Comparison of ENCODE assay signal across 23 cellular contexts in the genomic region with DNA sequence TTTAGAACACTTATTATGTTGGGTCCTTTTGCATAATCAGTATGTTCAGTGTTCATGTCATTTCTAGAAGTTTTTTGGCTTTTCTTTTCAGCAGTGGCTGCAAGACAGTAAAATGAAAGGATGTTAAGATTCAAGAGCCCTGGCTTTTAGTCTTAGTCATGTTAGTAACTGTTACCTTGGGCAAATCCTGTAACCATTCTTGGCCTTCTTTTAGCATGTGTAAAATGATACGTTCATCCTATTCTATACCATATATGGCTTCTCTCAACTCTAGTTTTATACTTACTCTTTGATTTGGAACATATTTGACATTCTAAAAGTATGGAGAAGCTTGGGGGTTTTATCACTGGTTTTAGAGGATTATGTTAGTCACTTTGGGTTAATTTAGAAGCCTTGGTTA.
"Had no signal": no experiment of that assay in that cellular context is flagged by ENCODE, and none has a peak within 500 bp of the region (broad histone marks: within the 10 kb centered on the region; RNA-seq: fewer than 3 reads in every experiment).

No MANE protein-coding gene starts in this region.

- H3K36me3 ChIP-seq: ascending aorta, right atrium auricular region, vagina had no signal

- H3K27me3 Mint-ChIP-seq: activated CD4-positive, alpha-beta T cell treated with anti-CD3 and anti-CD28 coated beads, Interleukin-2, amount 10 ng/mL, durations not matched to agents 7 days and 5 days; natural killer cell treated with Interleukin-12 subunit alpha and Interleukin-12 subunit beta and Interleukin-15 and Interleukin-18, amount 100 ng/mL, for 72 hours; progenitor cell of endocrine pancreas had no signal

- H3K9me3 Mint-ChIP-seq: activated T-helper 1 cell treated with anti-CD3 and anti-CD28 coated beads, Interleukin-12 subunit alpha, Interleukin-12 subunit beta, Interleukin-2, Interleukin-4 antibody, amounts not matched to agents 30 ng/mL and 10 ng/mL and 1 ng/mL, durations not matched to agents 14 hours and 24 hours and 36 hours; natural killer cell treated with Interleukin-12 subunit alpha and Interleukin-12 subunit beta and Interleukin-15 and Interleukin-18, amount 100 ng/mL, for 72 hours had no signal

- H3K27me3 ChIP-seq: ascending aorta, dorsolateral prefrontal cortex, right atrium auricular region, tibial nerve, vagina had no signal

- H3K4me1 ChIP-seq: ascending aorta had no signal

- H3K4me3 ChIP-seq: ascending aorta, dorsolateral prefrontal cortex, right atrium auricular region, tibial nerve, vagina had no signal

- H3K9me3 ChIP-seq: ascending aorta, right atrium auricular region, tibial nerve, vagina had no signal

- FAIRE-seq: TTC549 had no signal

- ATAC-seq: left ventricle myocardium superior; natural killer cell treated with Interleukin-12 subunit alpha and Interleukin-12 subunit beta and Interleukin-15 and Interleukin-18, amount 100 ng/mL, for 72 hours; WTC11 had no signal

- DNase-seq: activated CD4-positive, alpha-beta T cell treated with anti-CD3 and anti-CD28 coated beads, Interleukin-2, amount 10 ng/mL, durations not matched to agents 7 days and 5 days; activated CD8-positive, alpha-beta memory T cell treated with anti-CD3 and anti-CD28 coated beads for 24 hours; activated naive CD4-positive, alpha-beta T cell treated with Interleukin-2 at 50 U/mL for 16 hours; dorsolateral prefrontal cortex; glutamatergic neuron; hypothalamus; kidney glomerular epithelial cell; left ventricle myocardium superior; mesendoderm; nucleus accumbens; stimulated activated CD4-positive, alpha-beta T cell treated with anti-CD3 and anti-CD28 coated beads, Interleukin-4, amount 100 ng/mL, for 4 hours; stimulated activated CD8-positive, alpha-beta memory T cell treated with anti-CD3 and anti-CD28 coated beads, Interleukin-4, amount 100 ng/mL, for 48 hours; stimulated activated naive CD4-positive, alpha-beta T cell treated with Interleukin-2 at 50 U/mL for 16 hours; substantia nigra had no signal

- H3K27ac Mint-ChIP-seq: activated CD4-positive, alpha-beta T cell treated with anti-CD3 and anti-CD28 coated beads, Interleukin-2, amount 10 ng/mL, durations not matched to agents 7 days and 5 days; activated T-helper 1 cell treated with anti-CD3 and anti-CD28 coated beads, Interleukin-12 subunit alpha, Interleukin-12 subunit beta, Interleukin-2, Interleukin-4 antibody, amounts not matched to agents 30 ng/mL and 10 ng/mL and 1 ng/mL, durations not matched to agents 14 hours and 24 hours and 36 hours; progenitor cell of endocrine pancreas had no signal

- H3K4me3 Mint-ChIP-seq: activated CD4-positive, alpha-beta T cell treated with anti-CD3 and anti-CD28 coated beads, Interleukin-2, amount 10 ng/mL, durations not matched to agents 7 days and 5 days; activated T-helper 1 cell treated with anti-CD3 and anti-CD28 coated beads, Interleukin-12 subunit alpha, Interleukin-12 subunit beta, Interleukin-2, Interleukin-4 antibody, amounts not matched to agents 30 ng/mL and 10 ng/mL and 1 ng/mL, durations not matched to agents 14 hours and 24 hours and 36 hours; natural killer cell treated with Interleukin-12 subunit alpha and Interleukin-12 subunit beta and Interleukin-15 and Interleukin-18, amount 100 ng/mL, for 72 hours; WTC11 had no signal

- H3K27ac ChIP-seq: ascending aorta, dorsolateral prefrontal cortex, right atrium auricular region, tibial nerve, vagina had no signal

- H3K36me3 Mint-ChIP-seq: natural killer cell treated with Interleukin-12 subunit alpha and Interleukin-12 subunit beta and Interleukin-15 and Interleukin-18, amount 100 ng/mL, for 72 hours had no signal
